Comparison of ENCODE assay signal across 30 cellular contexts in genomic region chr3:152113413-152113812, GRCh38.
"Had no signal": no experiment of that assay in that cellular context is flagged by ENCODE, and none has a peak within 500 bp of the region (broad histone marks: within the 10 kb centered on the region; RNA-seq: fewer than 3 reads in every experiment).

No MANE protein-coding gene starts in this region.

- H3K4me3 ChIP-seq: gastroesophageal sphincter, hepatocyte, ovary, uterus had no signal

- H3K4me2 ChIP-seq: hepatocyte had no signal

- H3K36me3 ChIP-seq: brain microvascular endothelial cell, gastroesophageal sphincter, neutrophil, ovary, uterus had no signal

- H3K27ac ChIP-seq: brain microvascular endothelial cell, hepatocyte, neutrophil, ovary, uterus, VCaP had no signal

- H3K9me3 ChIP-seq: gastroesophageal sphincter, neutrophil, ovary, uterus had no signal

- H3K27me3 ChIP-seq: brain microvascular endothelial cell, gastroesophageal sphincter, hepatocyte, neutrophil, ovary, uterus had no signal

- H3K4me1 ChIP-seq: gastroesophageal sphincter, uterus had no signal

- ATAC-seq: activated naive CD4-positive, alpha-beta T cell treated with anti-CD3 and anti-CD28 coated beads, Interleukin-2, amount 50 U/mL, for 72 hours; activated T-cell treated with anti-CD3 and anti-CD28 coated beads, Interleukin-2, amount 50 U/mL, for 4 hours; activated T-helper 17 cell treated with anti-CD3 and anti-CD28 coated beads, Interleukin-2, amount 50 U/mL, for 72 hours; esophagus mucosa; gastroesophageal sphincter; left cardiac atrium; left ventricle myocardium superior; sciatic nerve; stimulated activated memory B cell treated with anti-CD40 and anti-IgM and Interleukin-4, amounts not matched to agents 10 μg/mL and 1 μg/mL and 100 μg/mL, for 72 hours; stimulated activated naive CD8-positive, alpha-beta T cell treated with anti-CD3 and anti-CD28 coated beads, Interleukin-15, amount 100 ng/mL, for 72 hours had no signal

- H2AFZ ChIP-seq: hepatocyte had no signal

- DNase-seq: activated CD4-positive, alpha-beta memory T cell treated with anti-CD3 and anti-CD28 coated beads, Interleukin-2, amount 10 ng/mL, durations not matched to agents 7 days and 5 days; activated CD4-positive, alpha-beta T cell treated with anti-CD3 and anti-CD28 coated beads for 48 hours; activated CD8-positive, alpha-beta memory T cell treated with anti-CD3 and anti-CD28 coated beads, Interleukin-2, amount 50 U/mL, for 48 hours; activated T-cell treated with anti-CD3 and anti-CD28 coated beads, Interleukin-2, amount 50 U/mL, for 4 hours; anterior cingulate cortex; brain microvascular endothelial cell; caudate nucleus; left cardiac atrium; left ventricle myocardium superior; nephron progenitor cell; ovary; small intestine; stimulated activated CD4-positive, alpha-beta T cell treated with anti-CD3 and anti-CD28 coated beads, Interleukin-4, amount 100 ng/mL, for 4 hours; stimulated activated CD8-positive, alpha-beta memory T cell treated with anti-CD3 and anti-CD28 coated beads, Interleukin-4, amount 100 ng/mL, for 48 hours; stimulated activated naive CD8-positive, alpha-beta T cell treated with anti-CD3 and anti-CD28 coated beads, Interleukin-15, amount 100 ng/mL, for 72 hours; substantia nigra; T-helper 9 cell; uterus had no signal

- H3K79me2 ChIP-seq: hepatocyte had no signal

- FAIRE-seq: endothelial cell of umbilical vein, keratinocyte, TTC549 had no signal
